ENCODE assay signal across 14 cellular contexts in genomic region chr2:234348081-234348480, GRCh38.
A peak's percentile ranks its signal among the peaks of the same experiment; 100 is the strongest.
DNase-seq lines count a peak whose midpoint lies in the region; ATAC-seq and TF ChIP-seq lines count a peak whose summit lies in the region.
"Had no signal": no experiment of that assay in that cellular context is flagged by ENCODE, and none has a peak within 500 bp of the region (broad histone marks: within the 10 kb centered on the region; RNA-seq: fewer than 3 reads in every experiment).

No MANE protein-coding gene starts in this region.

- DNase-seq in AG08395 (ENCODE audit: low spot score) (peak; percentile 37), OCI-LY7 (ENCODE audit: low spot score) (peak; percentile 52), mucosa of descending colon (peak in 1 of 3 donors; percentile 25), NCI-H226 (no peak), endodermal cell (no peak)
- no peak for DNase-seq in CD8-positive, alpha-beta memory T cell
- DNase-seq: activated CD8-positive, alpha-beta memory T cell treated with anti-CD3 and anti-CD28 coated beads for 24 hours; brain microvascular endothelial cell; DMS79; HFFc6; SIG-M5; substantia nigra had no signal

- peaks cover 17 to 42% (median 39%) of the 10 kb centered on the region in 3 donors for H3K4me1 Mint-ChIP-seq in CD8-positive, alpha-beta memory T cell
- H3K4me1 Mint-ChIP-seq in endodermal cell: peaks cover 4% of the 10 kb centered on the region

- H3K36me3 Mint-ChIP-seq in CD8-positive, alpha-beta memory T cell: peaks cover 0 to 5% (median under 1%) of the 10 kb centered on the region in 3 donors
- no peaks in the 10 kb centered on the region for H3K36me3 Mint-ChIP-seq in endodermal cell (ENCODE audit: low read depth)

- no peaks in the 10 kb centered on the region for H3K36me3 ChIP-seq in CD8-positive, alpha-beta memory T cell (ENCODE audit: insufficient read depth, low read length)
- H3K36me3 ChIP-seq in OCI-LY7 (ENCODE audit: insufficient read depth, low read length) (peaks cover 4% of the 10 kb centered on the region; the same call in 1 of the 2 replicates), mucosa of descending colon (ENCODE audit: low read depth) (no peaks in the 10 kb centered on the region), endodermal cell (ENCODE audit: control insufficient read depth, insufficient read depth, low read length) (no peaks in the 10 kb centered on the region)
- H3K36me3 ChIP-seq: brain microvascular endothelial cell had no signal

- WGBS in endodermal cell (ENCODE audit: insufficient coverage in 1 of 2, insufficient read length in 1 of 2), 2 experiments: 94% methylated on average over 7 to 9 of the region's 9 CpGs

- CTCF ChIA-PET in CD8-positive, alpha-beta memory T cell (lab: Charles Lee): interaction anchor here (1.6 kb wide), 1 partner anchor 27 kb away, joined by 3 read pairs; no protein-coding TSS in a partner anchor
- CTCF ChIA-PET in OCI-LY7 (lab: Charles Lee; ENCODE audit: unreplicated experiment): no interaction called here

- no peak overlapping the region for H3K9ac ChIP-seq in endodermal cell (ENCODE audit: extremely low read depth, low read length, poor library complexity, severe bottlenecking)

- peak overlapping the region; percentile 92 for H2AFZ ChIP-seq in OCI-LY7 (ENCODE audit: low read length)

- ATAC-seq in mucosa of descending colon (peak; percentile 38), GM21447 (IDR thresholded peaks at IDR 0.05; ENCODE audit: unreplicated experiment) (no peak), HG02840 (IDR thresholded peaks at IDR 0.05; ENCODE audit: low FRiP score, unreplicated experiment) (no peak)

- POLR2A ChIA-PET in CD8-positive, alpha-beta memory T cell (lab: Charles Lee): no interaction called here
- POLR2A ChIA-PET in OCI-LY7 (lab: Charles Lee): interaction anchor here (0.6 kb wide), 1 partner anchor 209 kb away, joined by 3 read pairs; no protein-coding TSS in a partner anchor

- TF ChIP-seq CTCF in OCI-LY7 (conservative IDR thresholded peaks at IDR 0.05; ENCODE audit: low read length) (no peak), mucosa of descending colon (IDR thresholded peaks at IDR 0.05) (no peak), endodermal cell (conservative IDR thresholded peaks at IDR 0.05) (no peak)

- no peak overlapping the region for H3K27ac ChIP-seq in CD8-positive, alpha-beta memory T cell (ENCODE audit: low read depth, low read length)
- H3K27ac ChIP-seq in OCI-LY7 (ENCODE audit: low read depth, low read length, poor library complexity, severe bottlenecking): peak overlapping the region; percentile 28
- no peak overlapping the region for H3K27ac ChIP-seq in endodermal cell (ENCODE audit: low read depth, low read length)
- H3K27ac ChIP-seq: brain microvascular endothelial cell had no signal

- peak overlapping the region; percentile 9 for H3K4me2 ChIP-seq in OCI-LY7 (ENCODE audit: low read length)

- H3K9me3 ChIP-seq in CD8-positive, alpha-beta memory T cell (ENCODE audit: low read length): no peaks in the 10 kb centered on the region
- H3K9me3 ChIP-seq in OCI-LY7 (ENCODE audit: low read length): peaks cover 9% of the 10 kb centered on the region; the same call in 1 of the 2 replicates
- H3K9me3 ChIP-seq in mucosa of descending colon: no peaks in the 10 kb centered on the region
- peaks cover 10% of the 10 kb centered on the region for H3K9me3 ChIP-seq in endodermal cell (ENCODE audit: control insufficient read depth, low read length)

- peak overlapping the region in 6 of 8 donors; percentile 27 to 83 (median 40) for H3K27ac Mint-ChIP-seq in CD8-positive, alpha-beta memory T cell
- no peak overlapping the region for H3K27ac Mint-ChIP-seq in endodermal cell
- H3K27ac Mint-ChIP-seq: HFFc6 had no signal

- H3K4me3 Mint-ChIP-seq in CD8-positive, alpha-beta memory T cell: peak overlapping the region in 1 of 7 donors; percentile 9
- no peak overlapping the region for H3K4me3 Mint-ChIP-seq in endodermal cell
- H3K4me3 Mint-ChIP-seq: HFFc6 had no signal

- no peaks in the 10 kb centered on the region for H4K20me1 ChIP-seq in OCI-LY7 (ENCODE audit: insufficient read depth, low read length)

- no peaks in the 10 kb centered on the region for H3K27me3 ChIP-seq in CD8-positive, alpha-beta memory T cell (ENCODE audit: insufficient read depth, low read length, poor library complexity, severe bottlenecking)
- peaks cover 11% of the 10 kb centered on the region for H3K27me3 ChIP-seq in endodermal cell (ENCODE audit: control insufficient read depth, insufficient read depth, low read length, poor library complexity, severe bottlenecking)
- H3K27me3 ChIP-seq: brain microvascular endothelial cell had no signal

- no peak overlapping the region for H3K4me3 ChIP-seq in CD8-positive, alpha-beta memory T cell (ENCODE audit: low read length)
- H3K4me3 ChIP-seq in OCI-LY7 (ENCODE audit: low read depth, low read length, poor library complexity, severe bottlenecking) (no peak overlapping the region), mucosa of descending colon (no peak overlapping the region), endodermal cell (ENCODE audit: low read length) (no peak overlapping the region)

- BruUV-seq in OCI-LY7 (replicated peaks; lab: Mats Ljungman, UMichigan): no TSS peak

- no peaks in the 10 kb centered on the region for H3K9me2 ChIP-seq in OCI-LY7 (ENCODE audit: insufficient read depth, low read length)

- no peaks in the 10 kb centered on the region for H3K79me2 ChIP-seq in OCI-LY7 (ENCODE audit: insufficient read depth, low read depth, low read length)

- no peaks in the 10 kb centered on the region for H3K27me3 Mint-ChIP-seq in CD8-positive, alpha-beta memory T cell
- peaks cover 12% of the 10 kb centered on the region for H3K27me3 Mint-ChIP-seq in endodermal cell (ENCODE audit: insufficient read depth)

- peaks cover 0 to 6% (median 2%) of the 10 kb centered on the region in 5 donors for H3K9me3 Mint-ChIP-seq in CD8-positive, alpha-beta memory T cell
- peaks cover 7% of the 10 kb centered on the region for H3K9me3 Mint-ChIP-seq in endodermal cell

- peaks cover 11% of the 10 kb centered on the region for H3K4me1 ChIP-seq in CD8-positive, alpha-beta memory T cell (ENCODE audit: insufficient read depth, low read length)
- H3K4me1 ChIP-seq in OCI-LY7 (ENCODE audit: insufficient read depth, low read length, poor library complexity, severe bottlenecking) (peaks cover 12% of the 10 kb centered on the region), mucosa of descending colon (ENCODE audit: low read depth) (no peaks in the 10 kb centered on the region), endodermal cell (ENCODE audit: control insufficient read depth, insufficient read depth, low read length) (no peaks in the 10 kb centered on the region)

- intact Hi-C loops in OCI-LY7 (cut with micrococcal nuclease; ENCODE audit: unreplicated experiment) (no loop called here), mucosa of descending colon (cut with DNase I, micrococcal nuclease) (no loop called here)

Comparison
In these comparisons a context has a peak if more than half of its experiments do, and no peak if none do; other contexts are left out.
1. DNase-seq: peak in AG08395 (single experiment) and OCI-LY7 (single experiment); none in CD8-positive, alpha-beta memory T cell (0 of 5), NCI-H226 (single experiment) and endodermal cell (single experiment).